ENCODE assay signal across 8 cellular contexts in the genomic region with DNA sequence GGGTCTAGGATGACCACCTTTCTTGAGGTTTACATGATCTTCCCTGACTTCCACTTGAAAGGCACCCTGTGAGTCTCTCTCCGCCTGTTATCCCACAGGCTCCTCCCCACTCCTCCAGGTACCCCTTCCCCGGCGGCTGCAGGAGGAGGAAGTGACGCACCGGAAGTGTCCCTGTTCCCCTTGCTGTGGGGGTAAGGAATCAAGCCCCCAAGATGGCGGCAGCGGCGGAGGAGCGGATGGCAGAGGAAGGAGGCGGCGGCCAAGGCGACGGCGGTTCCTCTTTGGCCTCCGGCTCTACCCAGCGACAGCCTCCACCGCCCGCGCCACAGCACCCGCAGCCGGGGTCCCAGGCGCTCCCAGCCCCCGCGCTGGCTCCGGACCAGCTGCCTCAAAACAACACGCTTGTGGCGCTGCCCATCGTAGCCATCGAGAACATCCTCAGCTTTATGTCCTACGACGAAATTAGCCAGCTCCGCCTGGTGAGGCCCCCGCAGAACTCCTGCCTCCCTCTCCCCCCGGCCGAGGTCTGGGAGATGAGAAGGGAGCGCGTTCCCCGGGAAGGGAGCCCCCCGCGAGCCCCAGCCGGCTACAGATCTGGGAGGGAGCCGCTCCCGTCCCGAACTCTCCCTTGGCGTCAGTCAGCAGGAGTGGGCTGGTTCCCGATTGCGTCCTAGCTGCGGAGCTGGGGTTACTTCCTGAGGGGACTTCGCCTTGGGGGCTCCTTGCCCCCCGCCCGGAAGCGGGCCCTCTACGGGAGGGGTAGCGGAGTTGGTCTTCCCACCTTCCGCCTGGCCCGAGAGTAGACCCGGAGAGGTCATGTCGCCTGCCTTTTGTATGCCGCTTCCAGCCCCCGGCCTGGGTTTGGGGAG. TPM values are rescaled to one million over a fixed set of nuclear protein-coding genes. Genes with fewer than 3 reads are reported as not detected.
DNase-seq lines count a peak whose midpoint lies in the region; ATAC-seq, FAIRE-seq and TF ChIP-seq lines count a peak whose summit lies in the region.

A gene with protein sequence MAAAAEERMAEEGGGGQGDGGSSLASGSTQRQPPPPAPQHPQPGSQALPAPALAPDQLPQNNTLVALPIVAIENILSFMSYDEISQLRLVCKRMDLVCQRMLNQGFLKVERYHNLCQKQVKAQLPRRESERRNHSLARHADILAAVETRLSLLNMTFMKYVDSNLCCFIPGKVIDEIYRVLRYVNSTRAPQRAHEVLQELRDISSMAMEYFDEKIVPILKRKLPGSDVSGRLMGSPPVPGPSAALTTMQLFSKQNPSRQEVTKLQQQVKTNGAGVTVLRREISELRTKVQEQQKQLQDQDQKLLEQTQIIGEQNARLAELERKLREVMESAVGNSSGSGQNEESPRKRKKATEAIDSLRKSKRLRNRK (plus strand): TSS at position 194 of the 869 bp plus-strand sequence. CDS start 19 bp downstream, at position 213.

- peaks cover 0 to 5% (median 0%) of the 10 kb centered on the region in 3 donors for H3K27me3 Mint-ChIP-seq in CD14-positive monocyte (ENCODE audit: low read depth in 3 of 3)

- peak; percentile 91 for FAIRE-seq in HepG2 (lab: Jason Lieb, UNC)

- TF ChIP-seq CTCF in CD14-positive monocyte (IDR thresholded peaks at IDR 0.05) (no peak), HepG2 (CRISPR knock-in tag; IDR thresholded peaks at IDR 0.05) (no peak)

- H2AFZ ChIP-seq in HepG2 (ENCODE audit: low read length): peak within 1 kb of the TSS; percentile 96

- peak within 1 kb of the TSS; percentile 90 for H3K9ac ChIP-seq in HepG2 (ENCODE audit: insufficient read depth, low read depth, low read length)

- TF ChIP-seq EP300 in HepG2 (IDR thresholded peaks at IDR 0.05; ENCODE audit: low read depth in 2 of 2, low read length in 2 of 2) (0 out of 4 replicates have a peak, but pooled peaks of 1 of the 2 experiments have one; percentile 30), HepG2 (CRISPR knock-in tag; IDR thresholded peaks at IDR 0.05; ENCODE audit: borderline replicate concordance) (0 out of 2 replicates have a peak, but pooled peaks have one; percentile 15)

- ATAC-seq in GM19397 (IDR thresholded peaks at IDR 0.05; ENCODE audit: unreplicated experiment): peak; percentile 97
- ATAC-seq in HG03571 (IDR thresholded peaks at IDR 0.05; ENCODE audit: unreplicated experiment): peak; percentile 98
- peak; percentile 98 for ATAC-seq in HepG2

- TF ChIP-seq POLR2A in HepG2 (IDR thresholded peaks at IDR 0.05; ENCODE audit: insufficient read depth in 1 of 2, low read depth in 2 of 2, low read length in 2 of 2): peak; percentile 87 to 94

- H3K27ac ChIP-seq in HepG2 (ENCODE audit: extremely low read length, insufficient read depth, low read length): peak within 1 kb of the TSS; percentile 77

- peaks cover 0 to 3% of the 10 kb centered on the region in 2 experiments; a peak in 1 of 5 replicates for H3K27me3 ChIP-seq in HepG2 (ENCODE audit: control insufficient read depth in 1 of 2, insufficient read depth in 2 of 2, low read length in 2 of 2)

- in situ Hi-C loops in HepG2 (cut with HindIII; ENCODE audit: extremely low pct_ligation_motif_present, low pct_unique_long_range_greater_than_20kb): no loop called here

- BruUV-seq in HepG2 (replicated peaks; lab: Mats Ljungman, UMichigan): no TSS peak

- CTCF ChIA-PET in HepG2 (lab: Yijun Ruan, JAX; ENCODE audit: low intra/inter-chr PET ratio, low total read pairs): no interaction called here

- 0% methylated on average over 18 of the region's 60 CpGs for WGBS in HepG2 (ENCODE audit: low lambda C conversion rate)

- peaks cover 0 to 4% of the 10 kb centered on the region in 2 experiments; a peak in 1 of 5 replicates for H3K36me3 ChIP-seq in HepG2 (replicated peaks in 1 of 2; ENCODE audit: control insufficient read depth in 1 of 2, insufficient read depth in 2 of 2, low read length in 2 of 2)

- peak within 1 kb of the TSS; percentile 65 for H3K4me2 ChIP-seq in HepG2 (ENCODE audit: low read depth, low read length)

- TF ChIP-seq RAD21 in HepG2 (CRISPR knock-in tag; IDR thresholded peaks at IDR 0.05): peak; percentile 41; the same call in 1 of the 2 replicates

- peaks cover 20% of the 10 kb centered on the region for H3K4me1 ChIP-seq in HepG2 (ENCODE audit: insufficient read depth, low read length)

- H3K9me3 Mint-ChIP-seq in CD14-positive monocyte: no peaks in the 10 kb centered on the region

- peak within 1 kb of the TSS; percentile 89 to 95 (median 93) for H3K27ac Mint-ChIP-seq in CD14-positive monocyte

- no peaks in the 10 kb centered on the region for H3K9me3 ChIP-seq in HepG2 (ENCODE audit: low read length)

- POLR2A ChIA-PET in HepG2 (lab: Yijun Ruan, JAX): interaction anchor here (0.8 kb wide), 1 partner anchor 69 kb away, joined by 3 read pairs; a partner anchor contains a TSS

- peak within 1 kb of the TSS; percentile 86 to 94 for H3K4me3 Mint-ChIP-seq in CD14-positive monocyte

- peaks cover 0 to 2% of the 10 kb centered on the region in 2 donors for H3K36me3 Mint-ChIP-seq in CD14-positive monocyte

- H3K79me2 ChIP-seq in HepG2 (ENCODE audit: insufficient read depth, low read length): peaks cover 48% of the 10 kb centered on the region

- intact Hi-C loops in CD14-positive monocyte (cut with micrococcal nuclease): loop anchor here (5.0 kb wide), 1 partner anchor 218 kb away; a partner anchor contains a TSS
- intact Hi-C loops in HepG2 (cut with micrococcal nuclease; ENCODE audit: unreplicated experiment): loop anchor here (10.0 kb wide), 1 partner anchor 341 kb away; no protein-coding TSS in a partner anchor

- peaks cover 24% of the 10 kb centered on the region for H3K4me1 Mint-ChIP-seq in CD14-positive monocyte

- H3K4me3 ChIP-seq in HepG2 (replicated peaks in 1 of 3; ENCODE audit: insufficient read depth in 1 of 3, low read depth in 2 of 3, low read length in 3 of 3): peak within 1 kb of the TSS; percentile 88 to 96 (median 89)

- peaks cover 9% of the 10 kb centered on the region for H4K20me1 ChIP-seq in HepG2 (ENCODE audit: insufficient read depth, low read length)

- peak; percentile 96 for DNase-seq in CD14-positive monocyte (ENCODE audit: low spot score)
- DNase-seq in NCI-H82 (lab: John Stamatoyannopoulos, UW): peak; percentile 100
- peak; percentile 95 to 98 for DNase-seq in activated CD4-positive, alpha-beta T cell treated with anti-CD3 and anti-CD28 coated beads, Interleukin-2, amount 50 U/mL, for 48 hours
- peak; percentile 71 to 94 for DNase-seq in dermis microvascular lymphatic vessel endothelial cell (ENCODE audit: low read depth in 2 of 2)
- peak; percentile 91 for DNase-seq in HepG2 (ENCODE audit: low spot score)
- DNase-seq in stimulated activated CD4-positive, alpha-beta T cell treated with anti-CD3 and anti-CD28 coated beads, Interleukin-4, amount 100 ng/mL, for 1 hour: peak; percentile 93

TF ChIP-seq in HepG2, 621 proteins besides CTCF, POLR2A, EP300 and RAD21 (continues in another document):
- TF ChIP-seq MTA3 (CRISPR knock-in tag; IDR thresholded peaks at IDR 0.05) (no peak), NFATC3 (CRISPR knock-in tag; IDR thresholded peaks at IDR 0.05) (no peak), ZFP37 (CRISPR knock-in tag; IDR thresholded peaks at IDR 0.05; ENCODE audit: borderline replicate concordance) (no peak; the same call in 1 of the 2 replicates)
- TF ChIP-seq, protein P1, sequence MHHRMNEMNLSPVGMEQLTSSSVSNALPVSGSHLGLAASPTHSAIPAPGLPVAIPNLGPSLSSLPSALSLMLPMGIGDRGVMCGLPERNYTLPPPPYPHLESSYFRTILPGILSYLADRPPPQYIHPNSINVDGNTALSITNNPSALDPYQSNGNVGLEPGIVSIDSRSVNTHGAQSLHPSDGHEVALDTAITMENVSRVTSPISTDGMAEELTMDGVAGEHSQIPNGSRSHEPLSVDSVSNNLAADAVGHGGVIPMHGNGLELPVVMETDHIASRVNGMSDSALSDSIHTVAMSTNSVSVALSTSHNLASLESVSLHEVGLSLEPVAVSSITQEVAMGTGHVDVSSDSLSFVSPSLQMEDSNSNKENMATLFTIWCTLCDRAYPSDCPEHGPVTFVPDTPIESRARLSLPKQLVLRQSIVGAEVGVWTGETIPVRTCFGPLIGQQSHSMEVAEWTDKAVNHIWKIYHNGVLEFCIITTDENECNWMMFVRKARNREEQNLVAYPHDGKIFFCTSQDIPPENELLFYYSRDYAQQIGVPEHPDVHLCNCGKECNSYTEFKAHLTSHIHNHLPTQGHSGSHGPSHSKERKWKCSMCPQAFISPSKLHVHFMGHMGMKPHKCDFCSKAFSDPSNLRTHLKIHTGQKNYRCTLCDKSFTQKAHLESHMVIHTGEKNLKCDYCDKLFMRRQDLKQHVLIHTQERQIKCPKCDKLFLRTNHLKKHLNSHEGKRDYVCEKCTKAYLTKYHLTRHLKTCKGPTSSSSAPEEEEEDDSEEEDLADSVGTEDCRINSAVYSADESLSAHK (CRISPR knock-in tag; IDR thresholded peaks at IDR 0.05; ENCODE audit: borderline replicate concordance): no peak

RNA-seq across cellular contexts. Expression of the gene that starts here (rescaled TPM):
- 10 to 100 TPM; 12.9 to 15.8 TPM for polyA plus RNA-seq in CD14-positive monocyte
- 65.7 and 92.0 TPM in 2 replicates for total RNA-seq in dermis microvascular lymphatic vessel endothelial cell
- 29.1 and 38.2 TPM in 2 replicates for total RNA-seq in HepG2 (2016; rRNA removed; fragmentation: Illumina TruSeq; extraction: Trizol)
- total RNA-seq in HepG2 (2016; cell fraction: cytosol; rRNA removed; fragmentation: Illumina TruSeq; extraction: Trizol; ENCODE audit: low read depth): 3.6 and 4.3 TPM in 2 replicates
- 29.7 and 37.5 TPM in 2 replicates for total RNA-seq in HepG2 (2016; cell fraction: insoluble cytoplasmic fraction; rRNA removed; fragmentation: Illumina TruSeq; extraction: Trizol)
- total RNA-seq in HepG2 (2016; cell fraction: membrane; rRNA removed; fragmentation: Illumina TruSeq; extraction: Trizol): 12.9 and 13.7 TPM in 2 replicates
- 20.6 and 25.7 TPM in 2 replicates for total RNA-seq in HepG2 (2016; cell fraction: nucleus; rRNA removed; fragmentation: Illumina TruSeq; extraction: Trizol)
- polyA plus RNA-seq in HepG2 (2011; rRNA removed): 6.9 and 8.5 TPM in 2 replicates
- polyA plus RNA-seq in HepG2 (2011; cell fraction: cytosol; rRNA removed): 5.0 and 5.6 TPM in 2 replicates
- polyA plus RNA-seq in HepG2 (2011; cell fraction: nucleus; rRNA removed): 5.5 and 6.6 TPM in 2 replicates
- 7.4 and 8.5 TPM in 2 replicates for polyA plus RNA-seq in HepG2 (2012)
- 1.5 and 2.2 TPM in 2 replicates for polyA plus RNA-seq in HepG2 (2016; cell fraction: cytosol; fragmentation: Illumina TruSeq; extraction: Trizol; ENCODE audit: low read depth)
- 25.0 and 28.7 TPM in 2 replicates for polyA plus RNA-seq in HepG2 (2016; cell fraction: insoluble cytoplasmic fraction; fragmentation: Illumina TruSeq; extraction: Trizol; ENCODE audit: low read depth)
- 4.5 and 6.0 TPM in 2 replicates for polyA plus RNA-seq in HepG2 (2016; cell fraction: membrane; fragmentation: Illumina TruSeq; extraction: Trizol; ENCODE audit: low read depth)
- polyA plus RNA-seq in HepG2 (2016; cell fraction: nucleus; fragmentation: Illumina TruSeq; extraction: Trizol; ENCODE audit: insufficient read depth, low read depth): 18.0 and 25.6 TPM in 2 replicates
- polyA minus RNA-seq in HepG2 (2011; rRNA and poly(A)+ RNA removed; ENCODE audit: low replicate concordance): 9.9 and 23.9 TPM in 2 replicates
- polyA minus RNA-seq in HepG2 (2011; cell fraction: cytosol; rRNA and poly(A)+ RNA removed): 12.4 and 15.0 TPM in 2 replicates
- 36.1 and 39.4 TPM in 2 replicates for polyA minus RNA-seq in HepG2 (2011; cell fraction: nucleus; rRNA and poly(A)+ RNA removed)

Comparison
In these comparisons a context has a peak if more than half of its experiments do, and no peak if none do; other contexts are left out.
1. Peak in every context shown above with its lines: DNase-seq, ATAC-seq, H3K4me3 ChIP-seq and H3K27ac ChIP-seq.